In genomic region chr11:119362741-119363080, GRCh38 we compare ENCODE assay signal across 12 cellular contexts. TPM values are rescaled to one million over a fixed set of nuclear protein-coding genes. Genes with fewer than 3 reads are reported as not detected.
DNase-seq lines count a peak whose midpoint lies in the region; ATAC-seq, FAIRE-seq and TF ChIP-seq lines count a peak whose summit lies in the region.
"Had no signal": no experiment of that assay in that cellular context is flagged by ENCODE, and none has a peak within 500 bp of the region (broad histone marks: within the 10 kb centered on the region; RNA-seq: fewer than 3 reads in every experiment).

No MANE protein-coding gene starts in this region.

- H2BK12ac ChIP-seq in H1 (ENCODE audit: low read depth, low read length), result no peak overlapping the region

- TF ChIP-seq CTCF in CD8-positive, alpha-beta T cell (IDR thresholded peaks at IDR 0.05), result no peak
- no peak for TF ChIP-seq CTCF in H1 (IDR thresholded peaks at IDR 0.05; ENCODE audit: control extremely low read depth in 1 of 3, insufficient read depth in 1 of 3, low read depth in 1 of 3, low read length in 3 of 3)
- TF ChIP-seq CTCF in osteocyte (IDR thresholded peaks at IDR 0.05), result no peak

- H2AK5ac ChIP-seq in H1 (ENCODE audit: low read depth, low read length), result no peak overlapping the region

- no peak overlapping the region for H3K56ac ChIP-seq in H1 (replicated peaks; ENCODE audit: insufficient read length, low read depth, low read length)

- no peak for ATAC-seq in CD8-positive, alpha-beta T cell

- FAIRE-seq in H1 (lab: Jason Lieb, UNC), result no peak
- no peak for FAIRE-seq in frontal cortex (lab: Jason Lieb, UNC)

- no peak for DNase-seq in CD8-positive, alpha-beta T cell
- peak; percentile 42 to 80 for DNase-seq in NCI-H524 (lab: John Stamatoyannopoulos, UW)
- no peak for DNase-seq in H1 (ENCODE audit: low read depth in 1 of 2, low spot score in 2 of 2)
- DNase-seq in osteocyte (ENCODE audit: extremely low spot score, unreplicated experiment), result no peak
- no peak for DNase-seq in activated CD4-positive, alpha-beta memory T cell treated with anti-CD3 and anti-CD28 coated beads for 36 hours
- DNase-seq in dermis blood vessel endothelial cell, result no peak
- DNase-seq in NCI-H146 (lab: John Stamatoyannopoulos, UW), result no peak
- no peak for DNase-seq in frontal cortex (ENCODE audit: low spot score in 2 of 2)
- DNase-seq: Calu3, T-helper 1 cell had no signal

- CTCF ChIA-PET in CD8-positive, alpha-beta T cell (lab: Charles Lee), result interaction anchor here (1.5 to 5.2 kb wide), 2 partner anchors 12 to 112 kb away, joined by 4 to 27 read pairs; no protein-coding TSS in a partner anchor
- CTCF ChIA-PET in H1 (lab: Charles Lee; ENCODE audit: partially characterized antibody), result interaction anchor here (1.2 to 10.9 kb wide), 7 partner anchors 10 to 112 kb away, joined by 5 to 474 read pairs (median 7); partner anchors contain the start of genes C1QTNF5 and USP2
- CTCF ChIA-PET in activated CD4-positive, alpha-beta memory T cell treated with anti-CD3 and anti-CD28 coated beads for 36 hours (lab: Charles Lee), result interaction anchor here (0.8 to 3.4 kb wide), 6 partner anchors 11 to 118 kb away, joined by 3 to 34 read pairs (median 10); partner anchors contain the start of gene USP2

- H3K9me3 ChIP-seq in CD8-positive, alpha-beta T cell (ENCODE audit: low read length), result no peaks in the 10 kb centered on the region
- H3K9me3 ChIP-seq in H1 (ENCODE audit: insufficient read depth in 2 of 2, low read depth in 1 of 2, low read length in 1 of 2), result no peaks in the 10 kb centered on the region; a peak in 1 of 4 replicates

- H3K27me3 Mint-ChIP-seq in CD8-positive, alpha-beta T cell (ENCODE audit: low read depth), result peaks cover 44% of the 10 kb centered on the region
- H3K27me3 Mint-ChIP-seq in osteocyte (ENCODE audit: unreplicated experiment), result peaks cover 25% of the 10 kb centered on the region
- peaks cover 49% of the 10 kb centered on the region for H3K27me3 Mint-ChIP-seq in activated CD4-positive, alpha-beta memory T cell treated with anti-CD3 and anti-CD28 coated beads for 36 hours

- no peak overlapping the region for H3K4me3 ChIP-seq in CD8-positive, alpha-beta T cell (ENCODE audit: low read depth, low read length)
- no peak overlapping the region for H3K4me3 ChIP-seq in H1 (ENCODE audit: extremely low read depth in 1 of 4, insufficient read depth in 2 of 4, low read depth in 3 of 4, low read length in 4 of 4)

- TF ChIP-seq RAD21 in H1 (IDR thresholded peaks at IDR 0.05 in 1 of 2, conservative IDR thresholded peaks at IDR 0.05 in 1 of 2; ENCODE audit: low read depth in 2 of 2, low read length in 2 of 2), result no peak

- no peaks in the 10 kb centered on the region; the same call in 1 of the 2 replicates for H3K79me1 ChIP-seq in H1 (ENCODE audit: low read depth, low read length)

- no peak overlapping the region for H4K5ac ChIP-seq in H1 (ENCODE audit: insufficient read length, low read depth, low read length)

- no peak overlapping the region for H4K8ac ChIP-seq in H1 (ENCODE audit: extremely low read depth, insufficient read depth, low read length)

- WGBS in H1 (ENCODE audit: extremely low coverage in 1 of 2, insufficient coverage in 1 of 2, insufficient read length in 1 of 2, insufficient replicate concordance in 2 of 2, low coverage in 1 of 2, low lambda C conversion rate in 2 of 2, missing lambda C conversion rate in 1 of 2), 2 experiments, result 90% methylated on average over 5 of the region's 5 CpGs; no CpG with 5 or more reads in 1 of the 2 experiments

- no peak overlapping the region for H3K27ac ChIP-seq in CD8-positive, alpha-beta T cell (ENCODE audit: low read depth, low read length)
- no peak overlapping the region for H3K27ac ChIP-seq in H1 (ENCODE audit: low read depth, low read length)

- no peak overlapping the region for H3K4ac ChIP-seq in H1 (replicated peaks; ENCODE audit: insufficient read length, low read depth, low read length)

- POLR2A ChIA-PET in CD8-positive, alpha-beta T cell (lab: Charles Lee), result no interaction called here
- POLR2A ChIA-PET in H1 (lab: Charles Lee; ENCODE audit: partially characterized antibody), result interaction anchor here (1.0 to 3.7 kb wide), 6 partner anchors 9 to 112 kb away, joined by 3 to 32 read pairs (median 4); partner anchors contain the start of genes C1QTNF5 and USP2
- POLR2A ChIA-PET in activated CD4-positive, alpha-beta memory T cell treated with anti-CD3 and anti-CD28 coated beads for 36 hours (lab: Charles Lee), result no interaction called here

- intact Hi-C loops in CD8-positive, alpha-beta T cell (cut with DNase I, micrococcal nuclease), result no loop called here
- intact Hi-C loops in activated CD4-positive, alpha-beta memory T cell treated with anti-CD3 and anti-CD28 coated beads for 36 hours (cut with micrococcal nuclease), result loop anchor here (5.0 kb wide), 1 partner anchor 40 kb away; no protein-coding TSS in a partner anchor

- H2AFZ ChIP-seq in H1 (ENCODE audit: low read length), result no peak overlapping the region

- H3K36me3 Mint-ChIP-seq in CD8-positive, alpha-beta T cell, result no peaks in the 10 kb centered on the region
- H3K36me3 Mint-ChIP-seq in osteocyte (ENCODE audit: unreplicated experiment), result no peaks in the 10 kb centered on the region
- H3K36me3 Mint-ChIP-seq in activated CD4-positive, alpha-beta memory T cell treated with anti-CD3 and anti-CD28 coated beads for 36 hours, result no peaks in the 10 kb centered on the region

- H3K18ac ChIP-seq in H1 (ENCODE audit: extremely low read depth, low read length), result no peak overlapping the region

- no peak overlapping the region for H2BK20ac ChIP-seq in H1 (ENCODE audit: low read length)

- H3K14ac ChIP-seq in H1 (ENCODE audit: insufficient read length), result no peak overlapping the region

- no peak for TF ChIP-seq POLR2A in H1 (IDR thresholded peaks at IDR 0.05; ENCODE audit: control extremely low read depth in 1 of 2, low read depth in 2 of 2, low read length in 2 of 2)

- no peak overlapping the region for H3K23ac ChIP-seq in H1 (ENCODE audit: insufficient read length)

- TF ChIP-seq EP300 in H1 (IDR thresholded peaks at IDR 0.05; ENCODE audit: borderline replicate concordance in 1 of 2, low read depth in 2 of 2, low read length in 2 of 2), result no peak

- H3K23me2 ChIP-seq in H1 (ENCODE audit: low read depth, low read length), result peaks cover 4% of the 10 kb centered on the region; the same call in 1 of the 2 replicates

- H3K4me1 ChIP-seq in CD8-positive, alpha-beta T cell (ENCODE audit: insufficient read depth, low read length), result peaks cover 12% of the 10 kb centered on the region
- peaks cover 12 to 25% (median 22%) of the 10 kb centered on the region in 4 experiments for H3K4me1 ChIP-seq in H1 (replicated peaks in 1 of 4; ENCODE audit: control insufficient read depth in 3 of 4, insufficient read depth in 4 of 4, low read length in 3 of 4)

- no peaks in the 10 kb centered on the region for H3K79me2 ChIP-seq in H1 (ENCODE audit: control insufficient read depth in 1 of 2, insufficient read depth in 2 of 2, low read length in 2 of 2)

- H3K27ac Mint-ChIP-seq in CD8-positive, alpha-beta T cell, result no peak overlapping the region
- H3K27ac Mint-ChIP-seq in osteocyte (ENCODE audit: unreplicated experiment), result no peak overlapping the region
- H3K27ac Mint-ChIP-seq in activated CD4-positive, alpha-beta memory T cell treated with anti-CD3 and anti-CD28 coated beads for 36 hours, result no peak overlapping the region
- H3K27ac Mint-ChIP-seq: activated T-helper 1 cell treated with anti-CD3 and anti-CD28 coated beads, Interleukin-12 subunit alpha, Interleukin-12 subunit beta, Interleukin-2, Interleukin-4 antibody, amounts not matched to agents 30 ng/mL and 10 ng/mL and 1 ng/mL, durations not matched to agents 14 hours and 24 hours and 36 hours had no signal

- no peak overlapping the region for H2BK15ac ChIP-seq in H1 (ENCODE audit: low read length)

- peak overlapping the region; percentile 66 for H3K4me3 Mint-ChIP-seq in CD8-positive, alpha-beta T cell
- peak overlapping the region; percentile 14 for H3K4me3 Mint-ChIP-seq in osteocyte (ENCODE audit: unreplicated experiment)
- H3K4me3 Mint-ChIP-seq in activated CD4-positive, alpha-beta memory T cell treated with anti-CD3 and anti-CD28 coated beads for 36 hours, result no peak overlapping the region
- H3K4me3 Mint-ChIP-seq: activated T-helper 1 cell treated with anti-CD3 and anti-CD28 coated beads, Interleukin-12 subunit alpha, Interleukin-12 subunit beta, Interleukin-2, Interleukin-4 antibody, amounts not matched to agents 30 ng/mL and 10 ng/mL and 1 ng/mL, durations not matched to agents 14 hours and 24 hours and 36 hours had no signal

- H3K27me3 ChIP-seq in CD8-positive, alpha-beta T cell (ENCODE audit: insufficient read depth, low read length), result peaks cover 10% of the 10 kb centered on the region
- H3K27me3 ChIP-seq in H1 (replicated peaks in 1 of 4; ENCODE audit: control insufficient read depth in 3 of 4, extremely low read depth in 1 of 4, insufficient read depth in 3 of 4, low read length in 3 of 4), result peaks cover 18 to 37% (median 32%) of the 10 kb centered on the region in 4 experiments

- H3K4me2 ChIP-seq in H1 (ENCODE audit: insufficient read depth in 1 of 2, low read depth in 2 of 2, low read length in 2 of 2), result no peak overlapping the region; a peak in 1 of 4 replicates

- no peaks in the 10 kb centered on the region for H3K9me3 Mint-ChIP-seq in CD8-positive, alpha-beta T cell
- H3K9me3 Mint-ChIP-seq in osteocyte (ENCODE audit: unreplicated experiment), result no peaks in the 10 kb centered on the region
- H3K9me3 Mint-ChIP-seq in activated CD4-positive, alpha-beta memory T cell treated with anti-CD3 and anti-CD28 coated beads for 36 hours, result no peaks in the 10 kb centered on the region
- H3K9me3 Mint-ChIP-seq: activated T-helper 1 cell treated with anti-CD3 and anti-CD28 coated beads, Interleukin-12 subunit alpha, Interleukin-12 subunit beta, Interleukin-2, Interleukin-4 antibody, amounts not matched to agents 30 ng/mL and 10 ng/mL and 1 ng/mL, durations not matched to agents 14 hours and 24 hours and 36 hours had no signal

- H4K91ac ChIP-seq in H1 (replicated peaks; ENCODE audit: insufficient read length, low read length), result no peak overlapping the region

- H4K20me1 ChIP-seq in H1 (replicated peaks in 1 of 2; ENCODE audit: control insufficient read depth in 1 of 2, insufficient read depth in 2 of 2, low read length in 2 of 2), result peaks cover 4 to 23% of the 10 kb centered on the region in 2 experiments

- no peak overlapping the region for H3K9ac ChIP-seq in H1 (replicated peaks in 1 of 4; ENCODE audit: extremely low read depth in 1 of 4, low read depth in 3 of 4, low read length in 3 of 4)

- no peak overlapping the region for H2BK5ac ChIP-seq in H1 (ENCODE audit: low read depth, low read length)

- H2BK120ac ChIP-seq in H1 (replicated peaks; ENCODE audit: low read depth, low read length), result no peak overlapping the region

- no peaks in the 10 kb centered on the region for H3K36me3 ChIP-seq in CD8-positive, alpha-beta T cell (ENCODE audit: insufficient read depth, low read length)
- peaks cover 0 to 3% (median 1%) of the 10 kb centered on the region in 4 experiments; a peak in 3 of 8 replicates for H3K36me3 ChIP-seq in H1 (ENCODE audit: control insufficient read depth in 2 of 4, insufficient read depth in 4 of 4, low read length in 3 of 4)

- H3K4me1 Mint-ChIP-seq in CD8-positive, alpha-beta T cell (ENCODE audit: low read depth), result peaks cover 10% of the 10 kb centered on the region
- H3K4me1 Mint-ChIP-seq in osteocyte (ENCODE audit: unreplicated experiment), result peaks cover 28% of the 10 kb centered on the region
- peaks cover 34% of the 10 kb centered on the region for H3K4me1 Mint-ChIP-seq in activated CD4-positive, alpha-beta memory T cell treated with anti-CD3 and anti-CD28 coated beads for 36 hours (ENCODE audit: low read depth)

RNA-seq across cellular contexts. Expression of gene MFRP, which starts 16.2 kb away (rescaled TPM):
- not detected for total RNA-seq in CD8-positive, alpha-beta T cell
- total RNA-seq in H1 (2021; fragmentation: NEBNext Ultra II Directional; extraction: Animal tissue kit (Norgen Biotek cat#: 25700)), result not detected in 2 replicates
- 0.02 TPM in 2 replicates for polyA plus RNA-seq in H1 (2011; rRNA removed)
- not detected for polyA plus RNA-seq in H1 (2011; cell fraction: cytosol; rRNA removed)
- polyA plus RNA-seq in H1 (2011; cell fraction: nucleus; rRNA removed), result 0.09 TPM
- not detected in 4 replicates for polyA plus RNA-seq in H1 (2012, experiment 1 of 2)
- polyA plus RNA-seq in H1 (2012, experiment 2 of 2), result not detected
- 0.02 TPM for polyA plus RNA-seq in H1 (2013, experiment 1 of 2)
- polyA plus RNA-seq in H1 (2013, experiment 2 of 2), result 0.02 TPM
- polyA minus RNA-seq in H1 (2011; rRNA and poly(A)+ RNA removed), result not detected in 2 replicates
- not detected for polyA minus RNA-seq in H1 (2011; cell fraction: cytosol; rRNA and poly(A)+ RNA removed)
- polyA minus RNA-seq in H1 (2011; cell fraction: nucleus; rRNA and poly(A)+ RNA removed), result not detected
- not detected in 2 replicates for total RNA-seq in osteocyte
- not detected for total RNA-seq in activated CD4-positive, alpha-beta memory T cell treated with anti-CD3 and anti-CD28 coated beads for 36 hours
- not detected in 2 replicates for total RNA-seq in dermis blood vessel endothelial cell
- not detected for total RNA-seq in frontal cortex
- total RNA-seq: activated T-helper 1 cell treated with anti-CD3 and anti-CD28 coated beads, Interleukin-12 subunit alpha, Interleukin-12 subunit beta, Interleukin-2, Interleukin-4 antibody, amounts not matched to agents 30 ng/mL and 10 ng/mL and 1 ng/mL, durations not matched to agents 14 hours and 24 hours and 36 hours; Calu3; lower leg skin had no signal

RNA-seq across cellular contexts. Expression of gene USP2, which starts 18.8 kb away (rescaled TPM):
- total RNA-seq in CD8-positive, alpha-beta T cell, result 1 to 10 TPM; 3.4 to 5.9 TPM
- total RNA-seq in H1 (2021; fragmentation: NEBNext Ultra II Directional; extraction: Animal tissue kit (Norgen Biotek cat#: 25700)), result 6.9 and 8.5 TPM in 2 replicates
- 2.2 and 3.9 TPM in 2 replicates for polyA plus RNA-seq in H1 (2011; rRNA removed)
- polyA plus RNA-seq in H1 (2011; cell fraction: cytosol; rRNA removed), result 2.1 TPM
- 3.5 TPM for polyA plus RNA-seq in H1 (2011; cell fraction: nucleus; rRNA removed)
- polyA plus RNA-seq in H1 (2012, experiment 1 of 2), result 5.3 to 6.6 TPM (median 5.9 TPM) in 4 replicates
- 5.0 TPM for polyA plus RNA-seq in H1 (2012, experiment 2 of 2)
- 4.6 TPM for polyA plus RNA-seq in H1 (2013, experiment 1 of 2)
- polyA plus RNA-seq in H1 (2013, experiment 2 of 2), result 4.3 TPM
- 7.0 and 7.9 TPM in 2 replicates for polyA minus RNA-seq in H1 (2011; rRNA and poly(A)+ RNA removed)
- polyA minus RNA-seq in H1 (2011; cell fraction: cytosol; rRNA and poly(A)+ RNA removed), result 4.6 TPM
- polyA minus RNA-seq in H1 (2011; cell fraction: nucleus; rRNA and poly(A)+ RNA removed), result 7.3 TPM
- total RNA-seq in osteocyte, result 0.11 and 0.24 TPM in 2 replicates
- total RNA-seq in activated CD4-positive, alpha-beta memory T cell treated with anti-CD3 and anti-CD28 coated beads for 36 hours, result 1 to 10 TPM; 1.4 to 2.2 TPM
- total RNA-seq in dermis blood vessel endothelial cell, result 0.33 and 1.2 TPM in 2 replicates
- 2.4 TPM for total RNA-seq in frontal cortex

RNA-seq across cellular contexts. Expression of gene C1QTNF5, which starts 22.0 kb away (rescaled TPM):
- not detected for total RNA-seq in CD8-positive, alpha-beta T cell
- total RNA-seq in H1 (2021; fragmentation: NEBNext Ultra II Directional; extraction: Animal tissue kit (Norgen Biotek cat#: 25700)), result 1.5 and 2.2 TPM in 2 replicates
- polyA plus RNA-seq in H1 (2011; rRNA removed), result 2.7 and 3.4 TPM in 2 replicates
- 3.0 TPM for polyA plus RNA-seq in H1 (2011; cell fraction: cytosol; rRNA removed)
- 3.0 TPM for polyA plus RNA-seq in H1 (2011; cell fraction: nucleus; rRNA removed)
- polyA plus RNA-seq in H1 (2012, experiment 1 of 2), result 1.1 to 2.5 TPM (median 1.7 TPM) in 4 replicates
- 2.3 TPM for polyA plus RNA-seq in H1 (2012, experiment 2 of 2)
- polyA plus RNA-seq in H1 (2013, experiment 1 of 2), result 1.3 TPM
- 1.5 TPM for polyA plus RNA-seq in H1 (2013, experiment 2 of 2)
- polyA minus RNA-seq in H1 (2011; rRNA and poly(A)+ RNA removed), result 0.73 and 0.76 TPM in 2 replicates
- polyA minus RNA-seq in H1 (2011; cell fraction: cytosol; rRNA and poly(A)+ RNA removed), result 1.5 TPM
- 2.2 TPM for polyA minus RNA-seq in H1 (2011; cell fraction: nucleus; rRNA and poly(A)+ RNA removed)
- total RNA-seq in osteocyte, result 8.4 and 9.3 TPM in 2 replicates
- total RNA-seq in activated CD4-positive, alpha-beta memory T cell treated with anti-CD3 and anti-CD28 coated beads for 36 hours, result not detected
- total RNA-seq in dermis blood vessel endothelial cell, result 60.2 and 127 TPM in 2 replicates
- 2.4 TPM for total RNA-seq in frontal cortex
- total RNA-seq: activated T-helper 1 cell treated with anti-CD3 and anti-CD28 coated beads, Interleukin-12 subunit alpha, Interleukin-12 subunit beta, Interleukin-2, Interleukin-4 antibody, amounts not matched to agents 30 ng/mL and 10 ng/mL and 1 ng/mL, durations not matched to agents 14 hours and 24 hours and 36 hours; Calu3 had no signal

RNA-seq across cellular contexts. Expression of gene RNF26, which starts 28.4 kb away (rescaled TPM):
- 10 to 100 TPM; 20.9 TPM for total RNA-seq in CD8-positive, alpha-beta T cell
- total RNA-seq in H1 (2021; fragmentation: NEBNext Ultra II Directional; extraction: Animal tissue kit (Norgen Biotek cat#: 25700)), result 82.7 and 86.6 TPM in 2 replicates
- polyA plus RNA-seq in H1 (2011; rRNA removed), result 84.0 and 126 TPM in 2 replicates
- 70.2 TPM for polyA plus RNA-seq in H1 (2011; cell fraction: cytosol; rRNA removed)
- 78.5 TPM for polyA plus RNA-seq in H1 (2011; cell fraction: nucleus; rRNA removed)
- polyA plus RNA-seq in H1 (2012, experiment 1 of 2), result 62.6 to 82.3 TPM (median 76.8 TPM) in 4 replicates
- polyA plus RNA-seq in H1 (2012, experiment 2 of 2), result 108 TPM
- 78.7 TPM for polyA plus RNA-seq in H1 (2013, experiment 1 of 2)
- polyA plus RNA-seq in H1 (2013, experiment 2 of 2), result 85.7 TPM
- 91.8 and 114 TPM in 2 replicates for polyA minus RNA-seq in H1 (2011; rRNA and poly(A)+ RNA removed)
- 73.1 TPM for polyA minus RNA-seq in H1 (2011; cell fraction: cytosol; rRNA and poly(A)+ RNA removed)
- 59.0 TPM for polyA minus RNA-seq in H1 (2011; cell fraction: nucleus; rRNA and poly(A)+ RNA removed)
- total RNA-seq in osteocyte (28.9 and 30.2 TPM in 2 replicates), dermis blood vessel endothelial cell (3.2 and 16.8 TPM in 2 replicates), frontal cortex (2.9 TPM)
- total RNA-seq in activated CD4-positive, alpha-beta memory T cell treated with anti-CD3 and anti-CD28 coated beads for 36 hours, result 10 to 100 TPM; 33.7 to 35.2 TPM

RNA-seq across cellular contexts. Expression of gene MCAM, which starts 45.8 kb away (rescaled TPM):
- 10 to 100 TPM; 16.1 to 18.3 TPM for total RNA-seq in CD8-positive, alpha-beta T cell
- total RNA-seq in H1 (2021; fragmentation: NEBNext Ultra II Directional; extraction: Animal tissue kit (Norgen Biotek cat#: 25700)), result 19.6 and 22.4 TPM in 2 replicates
- 32.2 and 63.2 TPM in 2 replicates for polyA plus RNA-seq in H1 (2011; rRNA removed)
- polyA plus RNA-seq in H1 (2011; cell fraction: cytosol; rRNA removed), result 60.7 TPM
- polyA plus RNA-seq in H1 (2011; cell fraction: nucleus; rRNA removed), result 25.3 TPM
- polyA plus RNA-seq in H1 (2012, experiment 1 of 2), result 12.0 to 16.4 TPM (median 13.7 TPM) in 4 replicates
- 12.7 TPM for polyA plus RNA-seq in H1 (2012, experiment 2 of 2)
- 28.6 TPM for polyA plus RNA-seq in H1 (2013, experiment 1 of 2)
- 28.6 TPM for polyA plus RNA-seq in H1 (2013, experiment 2 of 2)
- 11.1 and 12.2 TPM in 2 replicates for polyA minus RNA-seq in H1 (2011; rRNA and poly(A)+ RNA removed)
- polyA minus RNA-seq in H1 (2011; cell fraction: cytosol; rRNA and poly(A)+ RNA removed), result 11.2 TPM
- 19.3 TPM for polyA minus RNA-seq in H1 (2011; cell fraction: nucleus; rRNA and poly(A)+ RNA removed)
- 74.8 and 74.9 TPM in 2 replicates for total RNA-seq in osteocyte
- 1 to 10 TPM; 6.9 to 8.2 TPM for total RNA-seq in activated CD4-positive, alpha-beta memory T cell treated with anti-CD3 and anti-CD28 coated beads for 36 hours
- 1,172 and 1,718 TPM in 2 replicates for total RNA-seq in dermis blood vessel endothelial cell
- total RNA-seq in frontal cortex, result 11.4 TPM

Comparison
In these comparisons a context has a peak if more than half of its experiments do, and no peak if none do; other contexts are left out.
1. DNase-seq: peak in NCI-H524 (2 of 2); none in CD8-positive, alpha-beta T cell (0 of 7), H1 (0 of 2), osteocyte (single experiment), activated CD4-positive, alpha-beta memory T cell treated with anti-CD3 and anti-CD28 coated beads for 36 hours (single experiment), dermis blood vessel endothelial cell (single experiment), NCI-H146 (single experiment) and frontal cortex (0 of 2).